ENCODE assay signal across 14 cellular contexts in genomic region chr5:168364151-168364661, GRCh38.
DNase-seq lines count a peak whose midpoint lies in the region; ATAC-seq and TF ChIP-seq lines count a peak whose summit lies in the region.
"Had no signal": no experiment of that assay in that cellular context is flagged by ENCODE, and none has a peak within 500 bp of the region (broad histone marks: within the 10 kb centered on the region; RNA-seq: fewer than 3 reads in every experiment).

No MANE protein-coding gene starts in this region.

- H3K36me3 ChIP-seq in heart left ventricle: no peaks in the 10 kb centered on the region
- H3K36me3 ChIP-seq: ascending aorta, thoracic aorta had no signal

- peak; percentile 91 for DNase-seq in ELR (ENCODE audit: low read depth)
- DNase-seq in RWPE1 (ENCODE audit: low spot score): peak; percentile 78
- DNase-seq in epithelial cell of prostate (ENCODE audit: low read depth, low spot score): no peak
- peak; percentile 47 for DNase-seq in skeletal muscle cell (ENCODE audit: low read depth)
- no peak for DNase-seq in D341Med (ENCODE audit: low spot score)
- DNase-seq in OCI-M1 (lab: John Stamatoyannopoulos, UW): no peak
- no peak for DNase-seq in heart left ventricle
- no peak for DNase-seq in T-helper 2 cell
- DNase-seq: activated T-cell treated with anti-CD3 and anti-CD28 coated beads for 4 hours; occipital lobe; stimulated activated CD4-positive, alpha-beta T cell treated with anti-CD3 and anti-CD28 coated beads, Interleukin-4, amount 100 ng/mL, for 4 hours; WERI-Rb-1 had no signal

- CTCF ChIA-PET in RWPE1 (lab: Yijun Ruan, JAX): interaction anchor here (0.7 to 1.5 kb wide), 5 partner anchors 8 to 211 kb away, joined by 3 to 9 read pairs (median 5); no protein-coding TSS in a partner anchor

- peaks cover 0 to 13% (median 0%) of the 10 kb centered on the region in 12 donors for H3K4me1 ChIP-seq in heart left ventricle
- H3K4me1 ChIP-seq: ascending aorta had no signal

- WGBS in heart left ventricle, 4 donors: 78 to 87% (median 84%) methylated on average over 11 of the region's 11 CpGs

- POLR2A ChIA-PET in RWPE1 (lab: Yijun Ruan, JAX; ENCODE audit: low non-redundant PET): no interaction called here

- H3K27ac ChIP-seq in RWPE1 (peak overlapping the region; percentile 88), epithelial cell of prostate (peak overlapping the region; percentile 85), heart left ventricle (no peak overlapping the region)
- H3K27ac ChIP-seq: ascending aorta, thoracic aorta, WERI-Rb-1 had no signal

- H3K27me3 ChIP-seq in heart left ventricle: peaks cover 0 to 4% (median 0%) of the 10 kb centered on the region in 9 donors
- H3K27me3 ChIP-seq: ascending aorta had no signal

- H3K9me3 ChIP-seq in heart left ventricle: no peaks in the 10 kb centered on the region
- H3K9me3 ChIP-seq: ascending aorta, thoracic aorta had no signal

- H3K4me3 ChIP-seq in skeletal muscle cell (ENCODE audit: low read depth, low read length) (no peak overlapping the region), heart left ventricle (no peak overlapping the region)
- H3K4me3 ChIP-seq: ascending aorta, thoracic aorta had no signal

- TF ChIP-seq CTCF in RWPE1 (conservative IDR thresholded peaks at IDR 0.05; ENCODE audit: low read depth) (no peak), heart left ventricle (IDR thresholded peaks at IDR 0.05) (no peak)

- intact Hi-C loops in heart left ventricle (cut with DNase I): no loop called here

- ATAC-seq in heart left ventricle: no peak

- no peak for TF ChIP-seq POLR2A in heart left ventricle (IDR thresholded peaks at IDR 0.05)

Comparison
In these comparisons a context has a peak if more than half of its experiments do, and no peak if none do; other contexts are left out.
1. DNase-seq: peak in ELR (single experiment), RWPE1 (single experiment) and skeletal muscle cell (single experiment); none in epithelial cell of prostate (single experiment), D341Med (single experiment), OCI-M1 (single experiment), heart left ventricle (0 of 5) and T-helper 2 cell (0 of 5).
2. H3K27ac ChIP-seq: peak in RWPE1 (single experiment) and epithelial cell of prostate (single experiment); none in heart left ventricle (0 of 12).